Comparison of ENCODE assay signal across 8 cellular contexts in genomic region chr9:36407122-36407723, GRCh38. TPM values are rescaled to one million over a fixed set of nuclear protein-coding genes. Genes with fewer than 3 reads are reported as not detected.
DNase-seq lines count a peak whose midpoint lies in the region; TF ChIP-seq lines count a peak whose summit lies in the region.

No MANE protein-coding gene starts in this region.

- peaks cover 19% of the 10 kb centered on the region for H3K79me2 ChIP-seq in osteoblast (ENCODE audit: insufficient read depth, low read length)

- peak; percentile 62 for DNase-seq in GM10266 (ENCODE audit: extremely low spot score)
- peak; percentile 38 for DNase-seq in LNCaP clone FGC (ENCODE audit: low read depth)
- peak; percentile 4 for DNase-seq in SHP77 treated with DMSO at 0.1 percent for 48 hours (lab: John Stamatoyannopoulos, UW)
- DNase-seq in activated gamma-delta T cell treated with anti-CD3 and anti-CD28 coated beads, Interleukin-2, amount 50 U/mL, for 16 hours (ENCODE audit: low read depth), result peak; percentile 18
- DNase-seq in foreskin melanocyte, result peak; percentile 37
- peak; percentile 76 for DNase-seq in osteoblast (ENCODE audit: insufficient read length, low spot score, missing footprints)
- DNase-seq in ureter (ENCODE audit: low spot score), result peak; percentile 64
- DNase-seq in NCI-H1048 (lab: John Stamatoyannopoulos, UW), result no peak

- no peaks in the 10 kb centered on the region for H3K4me1 ChIP-seq in osteoblast (ENCODE audit: insufficient read depth, low read length)

- peaks cover 11% of the 10 kb centered on the region for H4K20me1 ChIP-seq in osteoblast (ENCODE audit: insufficient read depth, low read length)

- H3K27me3 ChIP-seq in osteoblast (ENCODE audit: insufficient read depth, low read length), result no peaks in the 10 kb centered on the region

- H3K27ac ChIP-seq in osteoblast (ENCODE audit: low read depth, low read length), result no peak overlapping the region

- H3K4me2 ChIP-seq in osteoblast (ENCODE audit: insufficient read depth, low read length), result no peak overlapping the region

- H3K4me3 ChIP-seq in LNCaP clone FGC (ENCODE audit: low read depth, low read length), result no peak overlapping the region
- no peak overlapping the region for H3K4me3 ChIP-seq in osteoblast (ENCODE audit: insufficient read depth, low read length)

- no peaks in the 10 kb centered on the region for H3K9me3 ChIP-seq in osteoblast (ENCODE audit: low read depth, low read length)

- TF ChIP-seq CTCF in GM10266 (IDR thresholded peaks at IDR 0.05; ENCODE audit: control insufficient read depth, insufficient read depth, low read depth, missing control alignments) (peak; percentile 82), LNCaP clone FGC (IDR thresholded peaks at IDR 0.05; ENCODE audit: control insufficient read depth, extremely low read depth, insufficient read depth) (peak; percentile 93), osteoblast (IDR thresholded peaks at IDR 0.05; ENCODE audit: extremely low read depth, low read depth, low read length) (peak; percentile 89)

- H2AFZ ChIP-seq in osteoblast (ENCODE audit: low read length), result no peak overlapping the region

- no peaks in the 10 kb centered on the region for H3K36me3 ChIP-seq in osteoblast (ENCODE audit: insufficient read depth, low read length)

RNA-seq across cellular contexts. Expression of gene RNF38, which starts 7.2 kb away (rescaled TPM):
- total RNA-seq in osteoblast (12.4 and 12.7 TPM in 2 replicates), ureter (54.4 TPM)
